Comparison of ENCODE assay signal across 18 cellular contexts in the genomic region with DNA sequence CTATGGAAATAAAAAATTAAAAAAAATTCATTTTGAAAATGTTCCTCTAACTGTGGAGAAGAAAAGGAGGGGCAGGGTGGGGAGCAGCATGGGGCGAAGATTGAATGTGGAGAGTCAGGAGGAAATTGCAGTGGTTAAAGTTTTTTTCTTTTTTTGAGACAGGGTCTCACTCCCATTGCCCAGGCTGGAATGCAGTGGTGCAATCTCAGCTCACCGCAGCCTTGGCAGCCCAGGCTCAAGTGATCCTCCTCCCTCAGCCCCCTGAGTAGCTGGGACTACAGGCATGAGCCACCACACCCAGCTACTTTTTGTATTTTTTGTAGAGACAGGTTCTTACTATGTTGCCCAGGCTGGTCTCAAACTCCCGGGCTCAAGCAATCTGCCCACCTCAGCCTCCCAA.
A peak's percentile ranks its signal among the peaks of the same experiment; 100 is the strongest.
DNase-seq lines count a peak whose midpoint lies in the region; TF ChIP-seq lines count a peak whose summit lies in the region.
"Had no signal": no experiment of that assay in that cellular context is flagged by ENCODE, and none has a peak within 500 bp of the region (broad histone marks: within the 10 kb centered on the region; RNA-seq: fewer than 3 reads in every experiment).

No MANE protein-coding gene starts in this region.

- H3K27me3 Mint-ChIP-seq in chondrocyte (ENCODE audit: low read depth), result no peaks in the 10 kb centered on the region
- H3K27me3 Mint-ChIP-seq in osteocyte (ENCODE audit: unreplicated experiment), result no peaks in the 10 kb centered on the region
- no peaks in the 10 kb centered on the region; the same call in 1 of the 2 replicates for H3K27me3 Mint-ChIP-seq in HFFc6 (ENCODE audit: insufficient read depth)
- H3K27me3 Mint-ChIP-seq: B cell; CD4-positive, CD25-positive, alpha-beta regulatory T cell had no signal

- H3K36me3 Mint-ChIP-seq in chondrocyte (ENCODE audit: low read depth) (no peaks in the 10 kb centered on the region), osteocyte (ENCODE audit: unreplicated experiment) (no peaks in the 10 kb centered on the region), HFFc6 (ENCODE audit: low read depth) (peaks cover 4% of the 10 kb centered on the region; the same call in 1 of the 2 replicates)
- H3K36me3 Mint-ChIP-seq: CD8-positive, alpha-beta T cell had no signal

- no peaks in the 10 kb centered on the region for H3K27me3 ChIP-seq in MG63
- H3K27me3 ChIP-seq: BLaER1 had no signal

- no peaks in the 10 kb centered on the region for H3K36me3 ChIP-seq in MG63
- H3K36me3 ChIP-seq: BLaER1 had no signal

- H3K4me3 ChIP-seq in MG63, result no peak overlapping the region
- H3K4me3 ChIP-seq: BLaER1, GM12878, GM23248 had no signal

- H3K4me3 Mint-ChIP-seq in chondrocyte (ENCODE audit: unreplicated experiment), result no peak overlapping the region
- H3K4me3 Mint-ChIP-seq in osteocyte (ENCODE audit: unreplicated experiment), result no peak overlapping the region
- no peak overlapping the region for H3K4me3 Mint-ChIP-seq in HFFc6
- H3K4me3 Mint-ChIP-seq: B cell; CD4-positive, CD25-positive, alpha-beta regulatory T cell; CD8-positive, alpha-beta T cell had no signal

- peaks cover 27% of the 10 kb centered on the region for H3K4me1 Mint-ChIP-seq in chondrocyte (ENCODE audit: low read depth)
- peaks cover 25% of the 10 kb centered on the region for H3K4me1 Mint-ChIP-seq in osteocyte (ENCODE audit: unreplicated experiment)
- peaks cover 28% of the 10 kb centered on the region for H3K4me1 Mint-ChIP-seq in HFFc6 (ENCODE audit: low read depth)

- peak; percentile 21 for DNase-seq in MG63
- no peak for DNase-seq in chondrocyte (ENCODE audit: low spot score)
- DNase-seq in osteocyte (ENCODE audit: extremely low spot score, unreplicated experiment), result peak; percentile 32
- no peak for DNase-seq in COLO829 (ENCODE audit: low spot score)
- no peak for DNase-seq in HFFc6
- DNase-seq in cerebellar cortex (ENCODE audit: low spot score), result no peak
- DNase-seq: CD4-positive, CD25-positive, alpha-beta regulatory T cell; CD8-positive, alpha-beta T cell; DMS 273 treated with DMSO at 0.1 percent for 48 hours; DMS79; EL; GDM1; GM23248; H7; HCEC 1CT had no signal

- H3K9me3 Mint-ChIP-seq in chondrocyte (ENCODE audit: low read depth) (no peaks in the 10 kb centered on the region), osteocyte (ENCODE audit: unreplicated experiment) (no peaks in the 10 kb centered on the region), HFFc6 (no peaks in the 10 kb centered on the region)
- H3K9me3 Mint-ChIP-seq: CD8-positive, alpha-beta T cell had no signal

- H3K9me3 ChIP-seq in MG63, result no peaks in the 10 kb centered on the region
- H3K9me3 ChIP-seq: BLaER1 had no signal

- TF ChIP-seq CTCF in chondrocyte (IDR thresholded peaks at IDR 0.05) (no peak), osteocyte (IDR thresholded peaks at IDR 0.05) (no peak), HFFc6 (IDR thresholded peaks at IDR 0.05) (no peak)

- H3K27ac Mint-ChIP-seq in chondrocyte (ENCODE audit: unreplicated experiment) (peak overlapping the region; percentile 34), osteocyte (ENCODE audit: unreplicated experiment) (no peak overlapping the region), HFFc6 (no peak overlapping the region)
- H3K27ac Mint-ChIP-seq: B cell; CD4-positive, CD25-positive, alpha-beta regulatory T cell; CD8-positive, alpha-beta T cell had no signal

Comparison
In these comparisons a context has a peak if more than half of its experiments do, and no peak if none do; other contexts are left out.
1. DNase-seq: peak in MG63 (single experiment) and osteocyte (single experiment); none in chondrocyte (single experiment), COLO829 (single experiment), HFFc6 (single experiment) and cerebellar cortex (single experiment).